8 cellular contexts compared by ENCODE assay signal in genomic region chr16:17416461-17417221, GRCh38. TPM values are rescaled to one million over a fixed set of nuclear protein-coding genes. Genes with fewer than 3 reads are reported as not detected.
DNase-seq lines count a peak whose midpoint lies in the region; ATAC-seq and TF ChIP-seq lines count a peak whose summit lies in the region.

No MANE protein-coding gene starts in this region.

- H3K4me3 ChIP-seq in Peyer's patch: peak overlapping the region in 2 of 4 donors; percentile 16 to 19

- no peaks in the 10 kb centered on the region for H3K27me3 ChIP-seq in Peyer's patch

- H3K9me3 ChIP-seq in Peyer's patch: no peaks in the 10 kb centered on the region

- H3K27ac ChIP-seq in Peyer's patch: peak overlapping the region; percentile 48 to 78 (median 56)

- no peak for TF ChIP-seq POLR2A in Peyer's patch (IDR thresholded peaks at IDR 0.05)

- no peaks in the 10 kb centered on the region for H3K36me3 ChIP-seq in Peyer's patch

- DNase-seq in Peyer's patch: peak in 2 of 3 donors; percentile 83 to 86
- peak; percentile 44 for DNase-seq in activated naive CD4-positive, alpha-beta T cell treated with anti-CD3 and anti-CD28 coated beads, Interleukin-2, amount 50 U/mL, for 16 hours
- DNase-seq in kidney glomerular epithelial cell (lab: John Stamatoyannopoulos, UW): peak; percentile 19
- peak; percentile 62 for DNase-seq in stimulated activated CD4-positive, alpha-beta T cell treated with anti-CD3 and anti-CD28 coated beads, Interleukin-4, amount 100 ng/mL, for 24 hours
- DNase-seq in HuH-7.5 (ENCODE audit: low spot score): no peak
- DNase-seq in NCI-H2081 treated with DMSO at 0.1 percent for 48 hours (lab: John Stamatoyannopoulos, UW): no peak

- ATAC-seq in GM18508 (IDR thresholded peaks at IDR 0.05; ENCODE audit: insufficient read depth, unreplicated experiment) (peak; percentile 88), HG02798 (IDR thresholded peaks at IDR 0.05; ENCODE audit: poor library complexity, unreplicated experiment) (peak; percentile 94)

- peaks cover 0 to 14% (median 8%) of the 10 kb centered on the region in 4 donors for H3K4me1 ChIP-seq in Peyer's patch

- peak in 3 of 6 experiments; percentile 10 to 24 (median 24) for TF ChIP-seq CTCF in Peyer's patch (IDR thresholded peaks at IDR 0.05)

RNA-seq across cellular contexts. Expression of gene XYLT1, which starts 54.1 kb away (rescaled TPM):
- 10 to 100 TPM; 18.7 to 42.1 (median 37.7) TPM for total RNA-seq in Peyer's patch

Comparison
In these comparisons a context has a peak if more than half of its experiments do, and no peak if none do; other contexts are left out.
1. DNase-seq: peak in Peyer's patch (2 of 3), activated naive CD4-positive, alpha-beta T cell treated with anti-CD3 and anti-CD28 coated beads, Interleukin-2, amount 50 U/mL, for 16 hours (single experiment), kidney glomerular epithelial cell (single experiment) and stimulated activated CD4-positive, alpha-beta T cell treated with anti-CD3 and anti-CD28 coated beads, Interleukin-4, amount 100 ng/mL, for 24 hours (single experiment); none in HuH-7.5 (single experiment) and NCI-H2081 treated with DMSO at 0.1 percent for 48 hours (single experiment).